In genomic region chr14:22429546-22429945, GRCh38 we compare ENCODE assay signal across 13 cellular contexts.
DNase-seq lines count a peak whose midpoint lies in the region; ATAC-seq and TF ChIP-seq lines count a peak whose summit lies in the region.
"Had no signal": no experiment of that assay in that cellular context is flagged by ENCODE, and none has a peak within 500 bp of the region (broad histone marks: within the 10 kb centered on the region; RNA-seq: fewer than 3 reads in every experiment).

No MANE protein-coding gene starts in this region.

- no peak for TF ChIP-seq CTCF in Loucy (conservative IDR thresholded peaks at IDR 0.05; ENCODE audit: low read length)
- no peak for TF ChIP-seq CTCF in vagina (IDR thresholded peaks at IDR 0.05)

- H3K27ac Mint-ChIP-seq in natural killer cell treated with Interleukin-12 subunit alpha and Interleukin-12 subunit beta and Interleukin-15 and Interleukin-18, amount 100 ng/mL, for 72 hours, result peak overlapping the region; percentile 72 to 94
- H3K27ac Mint-ChIP-seq: IgD-negative memory B cell had no signal

- H4K20me1 ChIP-seq in Loucy (ENCODE audit: insufficient read depth, low read length, poor library complexity, severe bottlenecking), result no peaks in the 10 kb centered on the region

- H3K4me3 Mint-ChIP-seq in natural killer cell treated with Interleukin-12 subunit alpha and Interleukin-12 subunit beta and Interleukin-15 and Interleukin-18, amount 100 ng/mL, for 72 hours, result peak overlapping the region; percentile 80
- H3K4me3 Mint-ChIP-seq: IgD-negative memory B cell had no signal

- peaks cover 77% of the 10 kb centered on the region for H3K4me1 ChIP-seq in Loucy (ENCODE audit: insufficient read depth, low read length, poor library complexity, severe bottlenecking)
- peaks cover 39% of the 10 kb centered on the region for H3K4me1 ChIP-seq in vagina

- no peak for TF ChIP-seq POLR2A in vagina (IDR thresholded peaks at IDR 0.05)

- H3K4me2 ChIP-seq in Loucy (ENCODE audit: low read depth, low read length, poor library complexity, severe bottlenecking), result peak overlapping the region; percentile 64

- H3K27me3 Mint-ChIP-seq in natural killer cell treated with Interleukin-12 subunit alpha and Interleukin-12 subunit beta and Interleukin-15 and Interleukin-18, amount 100 ng/mL, for 72 hours, result no peaks in the 10 kb centered on the region

- H3K4me1 Mint-ChIP-seq in natural killer cell treated with Interleukin-12 subunit alpha and Interleukin-12 subunit beta and Interleukin-15 and Interleukin-18, amount 100 ng/mL, for 72 hours (ENCODE audit: low read depth in 2 of 2), result peaks cover 58 to 60% of the 10 kb centered on the region in 2 donors

- H3F3A ChIP-seq in Loucy (ENCODE audit: low read depth), result no peaks in the 10 kb centered on the region

- no peak overlapping the region for H2AFZ ChIP-seq in Loucy (ENCODE audit: low read length)

- H3K9me3 ChIP-seq in Loucy (ENCODE audit: insufficient read depth, low read depth, low read length) (no peaks in the 10 kb centered on the region), vagina (no peaks in the 10 kb centered on the region)

- intact Hi-C loops in vagina (cut with DNase I), result no loop called here

- peak overlapping the region; percentile 75 for H3K9ac ChIP-seq in Loucy (ENCODE audit: low read depth, low read length, poor library complexity, severe bottlenecking)

- H3K36me3 ChIP-seq in Loucy (ENCODE audit: insufficient read depth, low read length), result no peaks in the 10 kb centered on the region
- H3K36me3 ChIP-seq in vagina, result no peaks in the 10 kb centered on the region

- DNase-seq in caudate nucleus (lab: John Stamatoyannopoulos, UW) (no peak), vagina (ENCODE audit: extremely low spot score in 2 of 2) (no peak), HuH-7.5 (ENCODE audit: low spot score) (no peak)
- DNase-seq in natural killer cell treated with Interleukin-12 subunit alpha and Interleukin-12 subunit beta and Interleukin-15 and Interleukin-18, amount 100 ng/mL, for 72 hours (ENCODE audit: low spot score), result no peak
- no peak for DNase-seq in stimulated activated naive CD4-positive, alpha-beta T cell treated with Interleukin-2 at 50 U/mL for 16 hours (lab: John Stamatoyannopoulos, UW)
- DNase-seq: EL, NCI-H1092, NCI-H1694, NCI-H2107, NCI-H69 had no signal

- peak overlapping the region; percentile 12 for H3K27ac ChIP-seq in caudate nucleus (ENCODE audit: low read depth, low read length)
- peak overlapping the region; percentile 68 for H3K27ac ChIP-seq in vagina

- ATAC-seq in natural killer cell treated with Interleukin-12 subunit alpha and Interleukin-12 subunit beta and Interleukin-15 and Interleukin-18, amount 100 ng/mL, for 72 hours, result peak in 1 of 2 donors; percentile 22
- no peak for ATAC-seq in HG02571 (IDR thresholded peaks at IDR 0.05; ENCODE audit: unreplicated experiment)

- H3K9me2 ChIP-seq in Loucy (replicated peaks; ENCODE audit: low read depth, low read length), result no peaks in the 10 kb centered on the region

- no peaks in the 10 kb centered on the region for H3K36me3 Mint-ChIP-seq in natural killer cell treated with Interleukin-12 subunit alpha and Interleukin-12 subunit beta and Interleukin-15 and Interleukin-18, amount 100 ng/mL, for 72 hours
- H3K36me3 Mint-ChIP-seq: IgD-negative memory B cell had no signal

- H3K27me3 ChIP-seq in Loucy (ENCODE audit: insufficient read depth, low read length, poor library complexity, severe bottlenecking) (no peaks in the 10 kb centered on the region), vagina (no peaks in the 10 kb centered on the region)

- no peaks in the 10 kb centered on the region for H3K9me3 Mint-ChIP-seq in natural killer cell treated with Interleukin-12 subunit alpha and Interleukin-12 subunit beta and Interleukin-15 and Interleukin-18, amount 100 ng/mL, for 72 hours
- H3K9me3 Mint-ChIP-seq: IgD-negative memory B cell had no signal

- H3K4me3 ChIP-seq in Loucy (ENCODE audit: low read length, poor library complexity, severe bottlenecking), result peak overlapping the region; percentile 27
- no peak overlapping the region for H3K4me3 ChIP-seq in vagina

- peaks cover 13% of the 10 kb centered on the region; the same call in 1 of the 2 replicates for H3K79me2 ChIP-seq in Loucy (ENCODE audit: insufficient read depth, low read length)
